8 cellular contexts compared by ENCODE assay signal in the genomic region with DNA sequence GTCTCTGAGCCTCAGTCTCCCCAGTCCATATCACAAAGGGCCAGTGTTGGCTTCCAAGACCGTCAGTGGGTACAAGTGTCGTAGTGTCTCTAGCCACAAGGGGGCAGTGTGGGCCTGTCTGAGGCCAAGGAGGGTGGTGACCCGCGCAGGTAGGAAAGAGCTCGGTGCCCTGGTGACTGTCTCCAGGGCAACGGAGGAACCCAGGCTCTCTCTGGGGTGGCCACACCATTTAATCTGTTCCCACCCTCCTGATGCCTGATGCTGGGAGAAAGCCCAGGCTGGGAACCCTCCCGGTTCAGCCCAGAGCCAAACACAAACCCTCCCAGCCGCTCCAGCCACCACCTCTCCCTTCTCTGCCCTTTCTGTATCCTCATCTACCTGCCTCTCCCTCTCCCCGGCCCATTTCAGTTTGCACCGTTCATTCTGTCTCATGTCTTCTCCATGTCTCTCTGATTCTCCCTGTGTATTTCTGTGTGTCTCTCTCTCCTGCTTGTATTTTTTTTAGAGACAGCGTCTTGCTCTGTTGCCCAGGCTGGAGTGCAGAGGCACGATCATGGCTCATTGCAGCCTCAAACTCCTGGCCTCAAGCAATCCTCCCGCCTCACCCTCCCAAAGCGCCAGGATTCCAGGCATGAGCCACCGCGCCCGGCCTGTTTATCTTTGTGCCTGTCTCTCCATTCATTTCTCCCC. TPM values are rescaled to one million over a fixed set of nuclear protein-coding genes. Genes with fewer than 3 reads are reported as not detected.
DNase-seq lines count a peak whose midpoint lies in the region; ATAC-seq and TF ChIP-seq lines count a peak whose summit lies in the region.

No MANE protein-coding gene starts in this region.

- no peak overlapping the region for H3K4me3 Mint-ChIP-seq in activated T-cell treated with anti-CD3 and anti-CD28 coated beads, Interleukin-2, amount 50 U/mL, for 4 hours

- peak; percentile 89 for ATAC-seq in DND-41 (ENCODE audit: insufficient read depth, low read depth)
- ATAC-seq in activated T-cell treated with anti-CD3 and anti-CD28 coated beads, Interleukin-2, amount 50 U/mL, for 4 hours: peak; percentile 93 to 94
- no peak for ATAC-seq in GM18870 (IDR thresholded peaks at IDR 0.05; ENCODE audit: unreplicated experiment)

- H3K4me1 ChIP-seq in DND-41 (ENCODE audit: insufficient read depth, low read length) (peaks cover 12% of the 10 kb centered on the region; the same call in 1 of the 2 replicates), Peyer's patch (no peaks in the 10 kb centered on the region), stomach (peaks cover 0 to 7% (median 5%) of the 10 kb centered on the region in 4 donors)

- peak; percentile 77 for DNase-seq in DND-41
- DNase-seq in KBM-7: peak; percentile 73
- peak; percentile 80 to 92 (median 81) for DNase-seq in Peyer's patch
- DNase-seq in activated T-cell treated with anti-CD3 and anti-CD28 coated beads, Interleukin-2, amount 50 U/mL, for 4 hours: peak; percentile 89
- DNase-seq in fibroblast of gingiva (ENCODE audit: low read depth): peak; percentile 24
- DNase-seq in stomach: peak; percentile 91

- no peak overlapping the region for H3K4me3 ChIP-seq in DND-41 (ENCODE audit: low read depth in 1 of 2, low read length in 2 of 2)
- H3K4me3 ChIP-seq in Peyer's patch: peak overlapping the region in 1 of 4 donors; percentile 6
- H3K4me3 ChIP-seq in neural cell (ENCODE audit: low read length): peak overlapping the region; percentile 54
- H3K4me3 ChIP-seq in stomach: no peak overlapping the region

- H3K79me2 ChIP-seq in DND-41 (ENCODE audit: insufficient read depth, low read length) (no peaks in the 10 kb centered on the region), neural cell (replicated peaks; ENCODE audit: insufficient read depth, low read length) (no peaks in the 10 kb centered on the region)

- peak; percentile 45 for TF ChIP-seq EP300 in neural cell (conservative IDR thresholded peaks at IDR 0.05; ENCODE audit: poor library complexity, severe bottlenecking)
- TF ChIP-seq EP300 in stomach (IDR thresholded peaks at IDR 0.05): no peak

- H3K27me3 Mint-ChIP-seq in activated T-cell treated with anti-CD3 and anti-CD28 coated beads, Interleukin-2, amount 50 U/mL, for 4 hours (ENCODE audit: low read depth): peaks cover 52% of the 10 kb centered on the region

- no peaks in the 10 kb centered on the region for H3K9me3 ChIP-seq in DND-41 (ENCODE audit: insufficient read depth, low read length, severe bottlenecking)
- no peaks in the 10 kb centered on the region for H3K9me3 ChIP-seq in Peyer's patch
- H3K9me3 ChIP-seq in neural cell (ENCODE audit: low read length): no peaks in the 10 kb centered on the region
- no peaks in the 10 kb centered on the region for H3K9me3 ChIP-seq in stomach

- H3K36me3 ChIP-seq in DND-41 (ENCODE audit: insufficient read depth, low read length) (no peaks in the 10 kb centered on the region), Peyer's patch (no peaks in the 10 kb centered on the region), neural cell (ENCODE audit: insufficient read depth, low read length) (no peaks in the 10 kb centered on the region), stomach (no peaks in the 10 kb centered on the region)

- no peaks in the 10 kb centered on the region for H3K36me3 Mint-ChIP-seq in activated T-cell treated with anti-CD3 and anti-CD28 coated beads, Interleukin-2, amount 50 U/mL, for 4 hours (ENCODE audit: insufficient read depth)

- no peaks in the 10 kb centered on the region for H3F3A ChIP-seq in neural cell (ENCODE audit: insufficient read depth, low read length, poor library complexity, severe bottlenecking)

- peak; percentile 98 for TF ChIP-seq RAD21 in neural cell (conservative IDR thresholded peaks at IDR 0.05)

- intact Hi-C loops in stomach (cut with DNase I; ENCODE audit: low total_unique reads): loop anchor here (5.0 kb wide), 1 partner anchor 270 kb away; no protein-coding TSS in a partner anchor

- TF ChIP-seq CTCF in DND-41 (IDR thresholded peaks at IDR 0.05; ENCODE audit: borderline replicate concordance, extremely low read depth, low read length, poor library complexity, severe bottlenecking) (peak; percentile 95), Peyer's patch (IDR thresholded peaks at IDR 0.05) (peak; percentile 77 to 94 (median 89)), neural cell (IDR thresholded peaks at IDR 0.05; ENCODE audit: poor library complexity, severe bottlenecking) (peak; percentile 99), stomach (IDR thresholded peaks at IDR 0.05) (peak in 5 of 7 experiments; percentile 67 to 95 (median 88))

- H4K20me1 ChIP-seq in DND-41 (ENCODE audit: insufficient read depth, low read length): peaks cover 27% of the 10 kb centered on the region
- H4K20me1 ChIP-seq in neural cell (ENCODE audit: insufficient read depth): no peaks in the 10 kb centered on the region

- H3K9me2 ChIP-seq in neural cell (ENCODE audit: insufficient read depth, low read length): no peaks in the 10 kb centered on the region

- no peaks in the 10 kb centered on the region for H3K27me3 ChIP-seq in DND-41 (ENCODE audit: insufficient read depth, low read length, poor library complexity)
- H3K27me3 ChIP-seq in Peyer's patch: no peaks in the 10 kb centered on the region
- H3K27me3 ChIP-seq in neural cell (ENCODE audit: insufficient read depth, low read depth, low read length): no peaks in the 10 kb centered on the region
- peaks cover 0 to 85% (median 27%) of the 10 kb centered on the region in 3 donors for H3K27me3 ChIP-seq in stomach

- H3K4me2 ChIP-seq in DND-41 (ENCODE audit: insufficient read depth, low read length): no peak overlapping the region
- H3K4me2 ChIP-seq in neural cell (ENCODE audit: low read length): no peak overlapping the region

- peaks cover 17% of the 10 kb centered on the region for H3K4me1 Mint-ChIP-seq in activated T-cell treated with anti-CD3 and anti-CD28 coated beads, Interleukin-2, amount 50 U/mL, for 4 hours (ENCODE audit: low read depth)

- in situ Hi-C loops in KBM-7 (cut with MboI; ENCODE audit: low pct_unique_long_range_greater_than_20kb, low sequenced_read_pairs): loop anchor here (10.0 kb wide), 1 partner anchor 258 kb away; no protein-coding TSS in a partner anchor

- no peak overlapping the region for H3K27ac ChIP-seq in DND-41 (ENCODE audit: low read length)
- H3K27ac ChIP-seq in Peyer's patch: no peak overlapping the region
- peak overlapping the region; percentile 86 for H3K27ac ChIP-seq in neural cell (ENCODE audit: low read length)
- H3K27ac ChIP-seq in stomach: peak overlapping the region in 1 of 5 donors; percentile 10

- no peak for TF ChIP-seq POLR2A in Peyer's patch (IDR thresholded peaks at IDR 0.05)
- TF ChIP-seq POLR2A in stomach (IDR thresholded peaks at IDR 0.05): no peak

- WGBS in stomach, 5 donors: 29 to 37% (median 31%) methylated on average over 13 to 17 of the region's 17 CpGs

- H3K9ac ChIP-seq in DND-41 (ENCODE audit: low read depth, low read length) (no peak overlapping the region), neural cell (ENCODE audit: low read length) (peak overlapping the region; percentile 65)

- H2AFZ ChIP-seq in DND-41 (ENCODE audit: low read depth, low read length): no peak overlapping the region
- H2AFZ ChIP-seq in neural cell (ENCODE audit: low read depth, low read length): peak overlapping the region; percentile 37

- H3K9me3 Mint-ChIP-seq in activated T-cell treated with anti-CD3 and anti-CD28 coated beads, Interleukin-2, amount 50 U/mL, for 4 hours: no peaks in the 10 kb centered on the region

TF ChIP-seq in neural cell, 6 proteins besides CTCF, POLR2A, EP300 and RAD21 (continues in another document):
- TF ChIP-seq POLR2AphosphoS5 (IDR thresholded peaks at IDR 0.05): peak; percentile 47

RNA-seq across cellular contexts. Expression of gene MEIS3, which starts 17.5 kb away (rescaled TPM):
- total RNA-seq in Peyer's patch (10 to 100 TPM in 2 of 4 donors, 1 to 10 TPM in 2; 1.6 to 18.2 (median 10.2) TPM), stomach (10 to 100 TPM in 3 of 5 donors, 1 to 10 TPM in 2; 3.1 to 18.2 (median 10.5) TPM)
- under 1 TPM in 1 of 3 donors, not detected in 2; 0.16 TPM for total RNA-seq in activated T-cell treated with anti-CD3 and anti-CD28 coated beads, Interleukin-2, amount 50 U/mL, for 4 hours
- polyA plus RNA-seq in neural cell (357 and 379 TPM in 2 replicates), stomach (10 to 100 TPM; 11.9 to 16.7 (median 15.3) TPM)
- polyA minus RNA-seq in neural cell: 171 and 197 TPM in 2 replicates

RNA-seq across cellular contexts. Expression of gene SLC8A2, which starts 34.8 kb away (rescaled TPM):
- under 1 TPM in 2 of 4 donors, not detected in 2; 0.53 to 0.85 TPM for total RNA-seq in Peyer's patch
- total RNA-seq in activated T-cell treated with anti-CD3 and anti-CD28 coated beads, Interleukin-2, amount 50 U/mL, for 4 hours: under 1 TPM in 1 of 3 donors, not detected in 2; 0.05 TPM
- 14.1 and 18.3 TPM in 2 replicates for polyA plus RNA-seq in neural cell
- 35.7 and 51.1 TPM in 2 replicates for polyA minus RNA-seq in neural cell
- 10 to 100 TPM in 1 of 5 donors, 1 to 10 TPM in 3, under 1 TPM in 1; 0.73 to 17.9 (median 6.4) TPM for total RNA-seq in stomach
- under 1 TPM; 0.12 to 0.60 (median 0.46) TPM for polyA plus RNA-seq in stomach

RNA-seq across cellular contexts. Expression of gene KPTN, which starts 47.2 kb away (rescaled TPM):
- 10 to 100 TPM in 3 of 4 donors, 1 to 10 TPM in 1; 7.1 to 22.3 (median 13.4) TPM for total RNA-seq in Peyer's patch
- total RNA-seq in activated T-cell treated with anti-CD3 and anti-CD28 coated beads, Interleukin-2, amount 50 U/mL, for 4 hours: 10 to 100 TPM; 12.3 to 17.4 (median 14.9) TPM
- 23.8 and 30.8 TPM in 2 replicates for polyA plus RNA-seq in neural cell
- 10.5 and 11.0 TPM in 2 replicates for polyA minus RNA-seq in neural cell
- total RNA-seq in stomach: 10 to 100 TPM in 3 of 5 donors, 1 to 10 TPM in 2; 3.2 to 28.0 (median 18.3) TPM
- 10 to 100 TPM in 2 of 3 donors, 1 to 10 TPM in 1; 6.4 to 23.4 (median 21.5) TPM for polyA plus RNA-seq in stomach

Comparison
In these comparisons a context has a peak if more than half of its experiments do, and no peak if none do; other contexts are left out.
1. DNase-seq: peak in every context shown above with its lines; median percentile 91 in stomach; 89 in activated T-cell treated with anti-CD3 and anti-CD28 coated beads, Interleukin-2, amount 50 U/mL, for 4 hours; 81 in Peyer's patch; 77 in DND-41; 73 in KBM-7; 24 in fibroblast of gingiva.